In the genomic region with DNA sequence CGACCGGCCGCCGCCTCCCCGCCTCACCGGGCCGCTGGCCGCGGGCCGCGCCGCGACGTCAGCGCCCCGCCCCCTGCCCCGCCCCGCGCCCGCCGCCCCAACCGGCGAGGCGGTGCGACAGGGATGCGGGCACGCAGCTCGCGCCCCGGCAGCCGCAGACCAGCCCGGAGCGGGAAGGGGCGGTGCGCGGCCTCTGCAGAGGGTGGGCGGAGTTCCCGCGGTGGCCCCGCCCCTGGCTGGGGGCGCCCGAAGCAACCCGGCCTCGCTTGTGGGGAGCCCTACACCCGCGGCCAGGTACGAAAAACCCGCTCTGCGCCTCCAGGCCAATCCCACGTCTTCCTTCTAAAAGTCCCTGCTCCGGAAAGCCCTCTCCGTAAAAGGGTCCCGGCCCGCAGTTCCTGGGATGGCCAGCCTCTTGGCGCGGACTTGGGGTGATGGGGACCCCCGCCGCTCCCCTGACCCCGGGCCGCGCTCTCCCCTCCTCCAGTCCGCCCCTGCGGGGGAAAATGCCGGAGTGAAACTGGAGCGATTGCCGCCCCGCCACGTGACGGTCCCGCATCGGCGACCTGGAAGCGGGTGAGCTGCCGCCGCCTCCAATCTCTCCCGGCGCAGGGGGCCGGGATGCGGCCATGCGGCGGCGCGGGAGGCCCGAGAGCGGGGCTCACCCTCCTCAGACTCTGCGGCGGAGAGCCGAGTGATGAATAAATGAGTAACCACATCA, we compare ENCODE assay signal across 1 cellular context.
TF ChIP-seq lines count a peak whose summit lies in the region.

A gene with protein sequence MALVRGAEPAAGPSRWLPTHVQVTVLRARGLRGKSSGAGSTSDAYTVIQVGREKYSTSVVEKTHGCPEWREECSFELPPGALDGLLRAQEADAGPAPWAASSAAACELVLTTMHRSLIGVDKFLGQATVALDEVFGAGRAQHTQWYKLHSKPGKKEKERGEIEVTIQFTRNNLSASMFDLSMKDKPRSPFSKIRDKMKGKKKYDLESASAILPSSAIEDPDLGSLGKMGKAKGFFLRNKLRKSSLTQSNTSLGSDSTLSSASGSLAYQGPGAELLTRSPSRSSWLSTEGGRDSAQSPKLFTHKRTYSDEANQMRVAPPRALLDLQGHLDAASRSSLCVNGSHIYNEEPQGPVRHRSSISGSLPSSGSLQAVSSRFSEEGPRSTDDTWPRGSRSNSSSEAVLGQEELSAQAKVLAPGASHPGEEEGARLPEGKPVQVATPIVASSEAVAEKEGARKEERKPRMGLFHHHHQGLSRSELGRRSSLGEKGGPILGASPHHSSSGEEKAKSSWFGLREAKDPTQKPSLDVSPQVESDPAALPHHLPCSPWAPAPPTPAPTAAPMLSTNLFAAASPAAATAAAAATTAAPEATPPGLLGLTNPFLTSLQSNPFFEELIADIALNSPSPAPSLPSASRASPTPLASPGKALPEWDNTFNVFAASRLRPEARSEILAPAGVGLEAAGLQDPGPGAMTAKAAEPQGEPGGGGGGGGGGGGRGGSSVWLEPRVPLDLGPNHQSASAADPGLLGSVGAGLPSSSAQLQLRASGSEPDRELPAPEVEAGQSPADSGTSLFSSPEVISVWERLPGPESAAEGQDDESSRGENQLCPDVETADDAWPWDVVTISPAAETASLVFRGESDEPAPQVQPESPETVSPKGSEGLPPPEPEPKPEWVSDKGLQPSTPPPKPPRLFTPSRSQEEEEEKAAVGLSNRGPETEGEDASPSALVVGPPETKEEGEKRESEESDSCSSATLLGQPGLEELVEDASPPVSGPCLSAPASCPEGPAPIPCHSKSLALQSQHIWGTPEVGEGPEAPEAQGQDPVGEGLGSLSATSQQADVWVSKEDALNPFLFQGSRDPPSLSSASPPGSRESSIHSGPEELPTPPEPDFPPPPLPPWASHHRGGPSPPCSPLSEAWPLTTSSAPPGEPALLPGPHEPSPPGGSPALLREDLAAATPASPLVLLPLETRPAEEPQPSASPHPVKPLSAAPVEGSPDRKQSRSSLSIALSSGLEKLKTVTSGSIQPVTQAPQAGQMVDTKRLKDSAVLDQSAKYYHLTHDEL (N-terminal part only) (minus strand): TSS at position 36 of the 721 bp plus-strand sequence. CDS start 171 bp downstream, outside the sequence.

TF ChIP-seq in K562, 482 proteins besides CTCF, POLR2A, EP300 and RAD21 (continued from another document and continues in another):
- TF ChIP-seq, protein P1, sequence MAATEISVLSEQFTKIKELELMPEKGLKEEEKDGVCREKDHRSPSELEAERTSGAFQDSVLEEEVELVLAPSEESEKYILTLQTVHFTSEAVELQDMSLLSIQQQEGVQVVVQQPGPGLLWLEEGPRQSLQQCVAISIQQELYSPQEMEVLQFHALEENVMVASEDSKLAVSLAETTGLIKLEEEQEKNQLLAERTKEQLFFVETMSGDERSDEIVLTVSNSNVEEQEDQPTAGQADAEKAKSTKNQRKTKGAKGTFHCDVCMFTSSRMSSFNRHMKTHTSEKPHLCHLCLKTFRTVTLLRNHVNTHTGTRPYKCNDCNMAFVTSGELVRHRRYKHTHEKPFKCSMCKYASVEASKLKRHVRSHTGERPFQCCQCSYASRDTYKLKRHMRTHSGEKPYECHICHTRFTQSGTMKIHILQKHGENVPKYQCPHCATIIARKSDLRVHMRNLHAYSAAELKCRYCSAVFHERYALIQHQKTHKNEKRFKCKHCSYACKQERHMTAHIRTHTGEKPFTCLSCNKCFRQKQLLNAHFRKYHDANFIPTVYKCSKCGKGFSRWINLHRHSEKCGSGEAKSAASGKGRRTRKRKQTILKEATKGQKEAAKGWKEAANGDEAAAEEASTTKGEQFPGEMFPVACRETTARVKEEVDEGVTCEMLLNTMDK (IDR thresholded peaks at IDR 0.05; ENCODE audit: borderline replicate concordance, insufficient read depth, low read depth, low read length, poor library complexity, severe bottlenecking), result no peak
- TF ChIP-seq, protein P2, sequence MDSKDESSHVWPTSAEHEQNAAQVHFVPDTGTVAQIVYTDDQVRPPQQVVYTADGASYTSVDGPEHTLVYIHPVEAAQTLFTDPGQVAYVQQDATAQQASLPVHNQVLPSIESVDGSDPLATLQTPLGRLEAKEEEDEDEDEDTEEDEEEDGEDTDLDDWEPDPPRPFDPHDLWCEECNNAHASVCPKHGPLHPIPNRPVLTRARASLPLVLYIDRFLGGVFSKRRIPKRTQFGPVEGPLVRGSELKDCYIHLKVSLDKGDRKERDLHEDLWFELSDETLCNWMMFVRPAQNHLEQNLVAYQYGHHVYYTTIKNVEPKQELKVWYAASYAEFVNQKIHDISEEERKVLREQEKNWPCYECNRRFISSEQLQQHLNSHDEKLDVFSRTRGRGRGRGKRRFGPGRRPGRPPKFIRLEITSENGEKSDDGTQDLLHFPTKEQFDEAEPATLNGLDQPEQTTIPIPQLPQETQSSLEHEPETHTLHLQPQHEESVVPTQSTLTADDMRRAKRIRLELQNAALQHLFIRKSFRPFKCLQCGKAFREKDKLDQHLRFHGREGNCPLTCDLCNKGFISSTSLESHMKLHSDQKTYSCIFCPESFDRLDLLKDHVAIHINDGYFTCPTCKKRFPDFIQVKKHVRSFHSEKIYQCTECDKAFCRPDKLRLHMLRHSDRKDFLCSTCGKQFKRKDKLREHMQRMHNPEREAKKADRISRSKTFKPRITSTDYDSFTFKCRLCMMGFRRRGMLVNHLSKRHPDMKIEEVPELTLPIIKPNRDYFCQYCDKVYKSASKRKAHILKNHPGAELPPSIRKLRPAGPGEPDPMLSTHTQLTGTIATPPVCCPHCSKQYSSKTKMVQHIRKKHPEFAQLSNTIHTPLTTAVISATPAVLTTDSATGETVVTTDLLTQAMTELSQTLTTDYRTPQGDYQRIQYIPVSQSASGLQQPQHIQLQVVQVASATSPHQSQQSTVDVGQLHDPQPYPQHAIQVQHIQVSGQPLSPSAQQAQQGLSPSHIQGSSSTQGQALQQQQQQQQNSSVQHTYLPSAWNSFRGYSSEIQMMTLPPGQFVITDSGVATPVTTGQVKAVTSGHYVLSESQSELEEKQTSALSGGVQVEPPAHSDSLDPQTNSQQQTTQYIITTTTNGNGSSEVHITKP (IDR thresholded peaks at IDR 0.05; ENCODE audit: partially characterized antibody), result peak; percentile 27
- no peak for TF ChIP-seq ZNF175 (CRISPR knock-in tag; IDR thresholded peaks at IDR 0.05; ENCODE audit: low read depth)
- TF ChIP-seq, protein P3, sequence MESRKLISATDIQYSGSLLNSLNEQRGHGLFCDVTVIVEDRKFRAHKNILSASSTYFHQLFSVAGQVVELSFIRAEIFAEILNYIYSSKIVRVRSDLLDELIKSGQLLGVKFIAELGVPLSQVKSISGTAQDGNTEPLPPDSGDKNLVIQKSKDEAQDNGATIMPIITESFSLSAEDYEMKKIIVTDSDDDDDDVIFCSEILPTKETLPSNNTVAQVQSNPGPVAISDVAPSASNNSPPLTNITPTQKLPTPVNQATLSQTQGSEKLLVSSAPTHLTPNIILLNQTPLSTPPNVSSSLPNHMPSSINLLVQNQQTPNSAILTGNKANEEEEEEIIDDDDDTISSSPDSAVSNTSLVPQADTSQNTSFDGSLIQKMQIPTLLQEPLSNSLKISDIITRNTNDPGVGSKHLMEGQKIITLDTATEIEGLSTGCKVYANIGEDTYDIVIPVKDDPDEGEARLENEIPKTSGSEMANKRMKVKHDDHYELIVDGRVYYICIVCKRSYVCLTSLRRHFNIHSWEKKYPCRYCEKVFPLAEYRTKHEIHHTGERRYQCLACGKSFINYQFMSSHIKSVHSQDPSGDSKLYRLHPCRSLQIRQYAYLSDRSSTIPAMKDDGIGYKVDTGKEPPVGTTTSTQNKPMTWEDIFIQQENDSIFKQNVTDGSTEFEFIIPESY (CRISPR knock-in tag; IDR thresholded peaks at IDR 0.05), result 0 out of 2 replicates have a peak, but pooled peaks have one; percentile 27
- TF ChIP-seq RBBP5 (IDR thresholded peaks at IDR 0.05; ENCODE audit: borderline replicate concordance, insufficient read depth, low read length, poor library complexity, severe bottlenecking), result peak; percentile 10
- TF ChIP-seq RUNX1 (IDR thresholded peaks at IDR 0.05; ENCODE audit: low read depth), result no peak
- TF ChIP-seq ZNF212 (CRISPR knock-in tag; IDR thresholded peaks at IDR 0.05), result no peak
- TF ChIP-seq ZZZ3 (IDR thresholded peaks at IDR 0.05), result no peak
- TF ChIP-seq, protein P4, sequence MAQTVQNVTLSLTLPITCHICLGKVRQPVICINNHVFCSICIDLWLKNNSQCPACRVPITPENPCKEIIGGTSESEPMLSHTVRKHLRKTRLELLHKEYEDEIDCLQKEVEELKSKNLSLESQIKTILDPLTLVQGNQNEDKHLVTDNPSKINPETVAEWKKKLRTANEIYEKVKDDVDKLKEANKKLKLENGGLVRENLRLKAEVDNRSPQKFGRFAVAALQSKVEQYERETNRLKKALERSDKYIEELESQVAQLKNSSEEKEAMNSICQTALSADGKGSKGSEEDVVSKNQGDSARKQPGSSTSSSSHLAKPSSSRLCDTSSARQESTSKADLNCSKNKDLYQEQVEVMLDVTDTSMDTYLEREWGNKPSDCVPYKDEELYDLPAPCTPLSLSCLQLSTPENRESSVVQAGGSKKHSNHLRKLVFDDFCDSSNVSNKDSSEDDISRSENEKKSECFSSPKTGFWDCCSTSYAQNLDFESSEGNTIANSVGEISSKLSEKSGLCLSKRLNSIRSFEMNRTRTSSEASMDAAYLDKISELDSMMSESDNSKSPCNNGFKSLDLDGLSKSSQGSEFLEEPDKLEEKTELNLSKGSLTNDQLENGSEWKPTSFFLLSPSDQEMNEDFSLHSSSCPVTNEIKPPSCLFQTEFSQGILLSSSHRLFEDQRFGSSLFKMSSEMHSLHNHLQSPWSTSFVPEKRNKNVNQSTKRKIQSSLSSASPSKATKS (CRISPR knock-in tag; IDR thresholded peaks at IDR 0.05), result no peak
- peak; percentile 49 for TF ChIP-seq CXXC5 (CRISPR knock-in tag; IDR thresholded peaks at IDR 0.05)
- TF ChIP-seq ELF1 (tag; IDR thresholded peaks at IDR 0.05), result no peak
- TF ChIP-seq, protein P5, sequence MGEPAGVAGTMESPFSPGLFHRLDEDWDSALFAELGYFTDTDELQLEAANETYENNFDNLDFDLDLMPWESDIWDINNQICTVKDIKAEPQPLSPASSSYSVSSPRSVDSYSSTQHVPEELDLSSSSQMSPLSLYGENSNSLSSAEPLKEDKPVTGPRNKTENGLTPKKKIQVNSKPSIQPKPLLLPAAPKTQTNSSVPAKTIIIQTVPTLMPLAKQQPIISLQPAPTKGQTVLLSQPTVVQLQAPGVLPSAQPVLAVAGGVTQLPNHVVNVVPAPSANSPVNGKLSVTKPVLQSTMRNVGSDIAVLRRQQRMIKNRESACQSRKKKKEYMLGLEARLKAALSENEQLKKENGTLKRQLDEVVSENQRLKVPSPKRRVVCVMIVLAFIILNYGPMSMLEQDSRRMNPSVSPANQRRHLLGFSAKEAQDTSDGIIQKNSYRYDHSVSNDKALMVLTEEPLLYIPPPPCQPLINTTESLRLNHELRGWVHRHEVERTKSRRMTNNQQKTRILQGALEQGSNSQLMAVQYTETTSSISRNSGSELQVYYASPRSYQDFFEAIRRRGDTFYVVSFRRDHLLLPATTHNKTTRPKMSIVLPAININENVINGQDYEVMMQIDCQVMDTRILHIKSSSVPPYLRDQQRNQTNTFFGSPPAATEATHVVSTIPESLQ (CRISPR knock-in tag; IDR thresholded peaks at IDR 0.05), result 0 out of 2 replicates have a peak, but pooled peaks have one; percentile 44
- TF ChIP-seq RHOXF2B (CRISPR knock-in tag; conservative IDR thresholded peaks at IDR 0.05), result no peak
- 0 out of 2 replicates have a peak, but pooled peaks have one; percentile 2 for TF ChIP-seq KDM2B (CRISPR knock-in tag; IDR thresholded peaks at IDR 0.05)
- TF ChIP-seq RAD51 (IDR thresholded peaks at IDR 0.05; ENCODE audit: borderline replicate concordance, low read depth), result peak; percentile 70
- TF ChIP-seq RBM22 (IDR thresholded peaks at IDR 0.05; ENCODE audit: low read depth, low read length, poor library complexity, severe bottlenecking), result no peak
- TF ChIP-seq ZBTB7A (IDR thresholded peaks at IDR 0.05; ENCODE audit: borderline replicate concordance, control insufficient read depth, low read depth, low read length), result peak; percentile 78; the same call in 1 of the 2 replicates
- TF ChIP-seq, protein P6, sequence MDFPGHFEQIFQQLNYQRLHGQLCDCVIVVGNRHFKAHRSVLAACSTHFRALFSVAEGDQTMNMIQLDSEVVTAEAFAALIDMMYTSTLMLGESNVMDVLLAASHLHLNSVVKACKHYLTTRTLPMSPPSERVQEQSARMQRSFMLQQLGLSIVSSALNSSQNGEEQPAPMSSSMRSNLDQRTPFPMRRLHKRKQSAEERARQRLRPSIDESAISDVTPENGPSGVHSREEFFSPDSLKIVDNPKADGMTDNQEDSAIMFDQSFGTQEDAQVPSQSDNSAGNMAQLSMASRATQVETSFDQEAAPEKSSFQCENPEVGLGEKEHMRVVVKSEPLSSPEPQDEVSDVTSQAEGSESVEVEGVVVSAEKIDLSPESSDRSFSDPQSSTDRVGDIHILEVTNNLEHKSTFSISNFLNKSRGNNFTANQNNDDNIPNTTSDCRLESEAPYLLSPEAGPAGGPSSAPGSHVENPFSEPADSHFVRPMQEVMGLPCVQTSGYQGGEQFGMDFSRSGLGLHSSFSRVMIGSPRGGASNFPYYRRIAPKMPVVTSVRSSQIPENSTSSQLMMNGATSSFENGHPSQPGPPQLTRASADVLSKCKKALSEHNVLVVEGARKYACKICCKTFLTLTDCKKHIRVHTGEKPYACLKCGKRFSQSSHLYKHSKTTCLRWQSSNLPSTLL (IDR thresholded peaks at IDR 0.05), result no peak
- TF ChIP-seq ZFP36 (IDR thresholded peaks at IDR 0.05; ENCODE audit: low read depth, low read length, partially characterized antibody), result no peak
- TF ChIP-seq, protein P7, sequence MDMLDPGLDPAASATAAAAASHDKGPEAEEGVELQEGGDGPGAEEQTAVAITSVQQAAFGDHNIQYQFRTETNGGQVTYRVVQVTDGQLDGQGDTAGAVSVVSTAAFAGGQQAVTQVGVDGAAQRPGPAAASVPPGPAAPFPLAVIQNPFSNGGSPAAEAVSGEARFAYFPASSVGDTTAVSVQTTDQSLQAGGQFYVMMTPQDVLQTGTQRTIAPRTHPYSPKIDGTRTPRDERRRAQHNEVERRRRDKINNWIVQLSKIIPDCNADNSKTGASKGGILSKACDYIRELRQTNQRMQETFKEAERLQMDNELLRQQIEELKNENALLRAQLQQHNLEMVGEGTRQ (CRISPR knock-in tag; IDR thresholded peaks at IDR 0.05), result peak; percentile 78
- TF ChIP-seq, protein P8, sequence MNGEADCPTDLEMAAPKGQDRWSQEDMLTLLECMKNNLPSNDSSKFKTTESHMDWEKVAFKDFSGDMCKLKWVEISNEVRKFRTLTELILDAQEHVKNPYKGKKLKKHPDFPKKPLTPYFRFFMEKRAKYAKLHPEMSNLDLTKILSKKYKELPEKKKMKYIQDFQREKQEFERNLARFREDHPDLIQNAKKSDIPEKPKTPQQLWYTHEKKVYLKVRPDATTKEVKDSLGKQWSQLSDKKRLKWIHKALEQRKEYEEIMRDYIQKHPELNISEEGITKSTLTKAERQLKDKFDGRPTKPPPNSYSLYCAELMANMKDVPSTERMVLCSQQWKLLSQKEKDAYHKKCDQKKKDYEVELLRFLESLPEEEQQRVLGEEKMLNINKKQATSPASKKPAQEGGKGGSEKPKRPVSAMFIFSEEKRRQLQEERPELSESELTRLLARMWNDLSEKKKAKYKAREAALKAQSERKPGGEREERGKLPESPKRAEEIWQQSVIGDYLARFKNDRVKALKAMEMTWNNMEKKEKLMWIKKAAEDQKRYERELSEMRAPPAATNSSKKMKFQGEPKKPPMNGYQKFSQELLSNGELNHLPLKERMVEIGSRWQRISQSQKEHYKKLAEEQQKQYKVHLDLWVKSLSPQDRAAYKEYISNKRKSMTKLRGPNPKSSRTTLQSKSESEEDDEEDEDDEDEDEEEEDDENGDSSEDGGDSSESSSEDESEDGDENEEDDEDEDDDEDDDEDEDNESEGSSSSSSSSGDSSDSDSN (IDR thresholded peaks at IDR 0.05; ENCODE audit: borderline replicate concordance in 1 of 2, low read depth in 2 of 2, low read length in 2 of 2), result peak in 1 of 2 experiments; percentile 72; a peak in 3 of 4 replicates
- no peak for TF ChIP-seq ZNF408 (CRISPR knock-in tag; IDR thresholded peaks at IDR 0.05; ENCODE audit: low read depth)
- TF ChIP-seq IFI16 (CRISPR knock-in tag; IDR thresholded peaks at IDR 0.05), result no peak
- TF ChIP-seq TRIM24 (IDR thresholded peaks at IDR 0.05), result no peak
- peak; percentile 54 for TF ChIP-seq PCBP1 (IDR thresholded peaks at IDR 0.05; ENCODE audit: low read depth, low read length, poor library complexity, severe bottlenecking)
- TF ChIP-seq ZNF232 (CRISPR knock-in tag; IDR thresholded peaks at IDR 0.05), result 0 out of 2 replicates have a peak, but pooled peaks have one; percentile 29
